ENCODE assay signal across 8 cellular contexts in genomic region chr7:16645593-16646426, GRCh38.
DNase-seq lines count a peak whose midpoint lies in the region; ATAC-seq and TF ChIP-seq lines count a peak whose summit lies in the region.

ANKMY2 (minus strand) TSS chr7:16645754; CDS start chr7:16645573, 181 bp downstream.
BZW2 (plus strand) TSS chr7:16646181; CDS start chr7:16665444, 19,263 bp downstream.

- TF ChIP-seq CTCF in AG09319 (IDR thresholded peaks at IDR 0.05; ENCODE audit: low read depth, low read length): no peak

- DNase-seq in AG09319 (ENCODE audit: extremely low read depth, low read depth): peak; percentile 91
- peak; percentile 91 to 97 for DNase-seq in NCI-H446 (lab: John Stamatoyannopoulos, UW)
- DNase-seq in activated CD4-positive, CD25-positive, alpha-beta regulatory T cell treated with anti-CD3 and anti-CD28 coated beads, Interleukin-2, amount 50 U/mL, for 72 hours: peak; percentile 88
- DNase-seq in cerebellar cortex (ENCODE audit: low spot score): peak; percentile 95
- peak; percentile 98 for DNase-seq in islet precursor cell
- peak; percentile 91 for DNase-seq in stimulated activated CD4-positive, alpha-beta T cell treated with anti-CD3 and anti-CD28 coated beads, Interleukin-12 subunit alpha, Interleukin-12 subunit beta, amount 100 ng/mL, for 4 hours

- ATAC-seq in GM19025 (IDR thresholded peaks at IDR 0.05; ENCODE audit: low read depth, unreplicated experiment): peak; percentile 96
- peak; percentile 97 for ATAC-seq in HG03354 (IDR thresholded peaks at IDR 0.05; ENCODE audit: poor library complexity, severe bottlenecking, unreplicated experiment)

Comparison
In these comparisons a context has a peak if more than half of its experiments do, and no peak if none do; other contexts are left out.
1. Peak in every context shown above with its lines: DNase-seq and ATAC-seq.